Comparison of ENCODE assay signal across 8 cellular contexts in genomic region chr5:80254767-80255424, GRCh38. TPM values are rescaled to one million over a fixed set of nuclear protein-coding genes. Genes with fewer than 3 reads are reported as not detected.
DNase-seq lines count a peak whose midpoint lies in the region; ATAC-seq and TF ChIP-seq lines count a peak whose summit lies in the region.

No MANE protein-coding gene starts in this region.

- no peaks in the 10 kb centered on the region for H3K9me2 ChIP-seq in Karpas-422 (replicated peaks; ENCODE audit: insufficient read depth, low read length)

- 0 to 1% (median 1%) methylated on average over 18 to 22 of the region's 22 CpGs for WGBS in adrenal gland, 4 donors

- TF ChIP-seq POLR2A in adrenal gland (IDR thresholded peaks at IDR 0.05), result no peak

- no peaks in the 10 kb centered on the region for H3K79me2 ChIP-seq in Karpas-422 (ENCODE audit: low read length)

- no peak for TF ChIP-seq CTCF in adrenal gland (IDR thresholded peaks at IDR 0.05)

- DNase-seq in DMS 273 (lab: John Stamatoyannopoulos, UW; ENCODE audit: unreplicated experiment) (peak; percentile 32), DMS 273 treated with DMSO at 0.1 percent for 48 hours (lab: John Stamatoyannopoulos, UW) (no peak), Karpas-422 (no peak), adrenal gland (peak in 3 of 7 donors; percentile 31 to 57 (median 33)), left ventricle myocardium superior (no peak), AML-193 (lab: John Stamatoyannopoulos, UW) (no peak)

- peaks cover 3% of the 10 kb centered on the region; the same call in 1 of the 2 replicates for H4K20me1 ChIP-seq in Karpas-422 (ENCODE audit: insufficient read depth, low read depth, low read length)

- H3K27ac ChIP-seq in Karpas-422 (ENCODE audit: low read length) (no peak overlapping the region), adrenal gland (peak overlapping the region; percentile 40 to 99 (median 96)), rectal smooth muscle tissue (ENCODE audit: low read depth, low read length) (peak overlapping the region; percentile 97)

- peak overlapping the region; percentile 83 for H3K4me2 ChIP-seq in Karpas-422 (ENCODE audit: low read depth, low read length, poor library complexity, severe bottlenecking)

- no peaks in the 10 kb centered on the region for H3K27me3 ChIP-seq in Karpas-422 (ENCODE audit: low read length)
- no peaks in the 10 kb centered on the region for H3K27me3 ChIP-seq in adrenal gland
- H3K27me3 ChIP-seq in rectal smooth muscle tissue (ENCODE audit: control insufficient read depth, insufficient read depth, low read length), result no peaks in the 10 kb centered on the region

- peak overlapping the region; percentile 48; the same call in 1 of the 2 replicates for H2AFZ ChIP-seq in Karpas-422 (ENCODE audit: low read length)

- peaks cover 25% of the 10 kb centered on the region for H3K4me1 ChIP-seq in Karpas-422 (ENCODE audit: low read length)
- H3K4me1 ChIP-seq in adrenal gland (replicated peaks in 1 of 2), result peaks cover 32 to 62% of the 10 kb centered on the region in 2 donors
- H3K4me1 ChIP-seq in rectal smooth muscle tissue (ENCODE audit: control insufficient read depth, insufficient read depth, low read length), result peaks cover 8% of the 10 kb centered on the region

- peak overlapping the region; percentile 78 for H3K4me3 ChIP-seq in Karpas-422 (ENCODE audit: low read length)
- H3K4me3 ChIP-seq in adrenal gland, result peak overlapping the region; percentile 36 to 79 (median 62)
- peak overlapping the region; percentile 87 for H3K4me3 ChIP-seq in rectal smooth muscle tissue (ENCODE audit: low read length)

- ATAC-seq in left ventricle myocardium superior (peak; percentile 20), HG03469 (IDR thresholded peaks at IDR 0.05; ENCODE audit: unreplicated experiment) (no peak)

- intact Hi-C loops in adrenal gland (cut with DNase I) (loop anchor here (10.0 kb wide), 2 partner anchors 80 to 120 kb away; no protein-coding TSS in a partner anchor), left ventricle myocardium superior (cut with micrococcal nuclease) (no loop called here)

- H3K9ac ChIP-seq in Karpas-422 (ENCODE audit: low read length) (peak overlapping the region; percentile 75), rectal smooth muscle tissue (ENCODE audit: low read length) (peak overlapping the region; percentile 25)

- no peaks in the 10 kb centered on the region for H3K36me3 ChIP-seq in Karpas-422 (ENCODE audit: insufficient read depth, low read length)
- H3K36me3 ChIP-seq in adrenal gland (replicated peaks in 1 of 2), result no peaks in the 10 kb centered on the region
- no peaks in the 10 kb centered on the region for H3K36me3 ChIP-seq in rectal smooth muscle tissue (ENCODE audit: control insufficient read depth, insufficient read depth, low read length)

- H3K9me3 ChIP-seq in Karpas-422 (ENCODE audit: low read length), result no peaks in the 10 kb centered on the region
- H3K9me3 ChIP-seq in adrenal gland (replicated peaks in 1 of 3), result no peaks in the 10 kb centered on the region

RNA-seq across cellular contexts. Expression of gene SERINC5, which starts 1.0 kb away (rescaled TPM):
- 2.6 and 4.4 TPM in 2 replicates for total RNA-seq in Karpas-422 (2014; rRNA removed; shearing (Covaris generic); ENCODE audit: low replicate concordance)
- 100 to 1,000 TPM in 4 of 8 donors, 10 to 100 TPM in 4; 68.2 to 258 (median 106) TPM for total RNA-seq in adrenal gland
- 10 to 100 TPM; 14.4 to 22.7 (median 16.3) TPM for polyA plus RNA-seq in adrenal gland
- total RNA-seq in left ventricle myocardium superior, result 13.7 TPM
